In genomic region chr17:7064248-7064647, GRCh38 we compare ENCODE assay signal across 24 cellular contexts. TPM values are rescaled to one million over a fixed set of nuclear protein-coding genes. Genes with fewer than 3 reads are reported as not detected.
DNase-seq lines count a peak whose midpoint lies in the region; ATAC-seq and TF ChIP-seq lines count a peak whose summit lies in the region.
"Had no signal": no experiment of that assay in that cellular context is flagged by ENCODE, and none has a peak within 500 bp of the region (broad histone marks: within the 10 kb centered on the region; RNA-seq: fewer than 3 reads in every experiment).

No MANE protein-coding gene starts in this region.

- H3K27ac ChIP-seq in cingulate gyrus (ENCODE audit: low read depth, low read length) (peak overlapping the region; percentile 32), gastroesophageal sphincter (no peak overlapping the region)
- H3K27ac ChIP-seq: ovary, right lobe of liver, RWPE1 had no signal

- H3K36me3 ChIP-seq in gastroesophageal sphincter: no peaks in the 10 kb centered on the region
- H3K36me3 ChIP-seq: ovary, right lobe of liver had no signal

- TF ChIP-seq POLR2A in gastroesophageal sphincter (IDR thresholded peaks at IDR 0.05): no peak

- peak; percentile 18 for DNase-seq in CD1c-positive myeloid dendritic cell (ENCODE audit: extremely low spot score)
- peak; percentile 13 for DNase-seq in MV-4-11 (lab: John Stamatoyannopoulos, UW)
- peak; percentile 49 for DNase-seq in myocyte (ENCODE audit: low read depth)
- no peak for DNase-seq in OCI-M2 (lab: John Stamatoyannopoulos, UW; ENCODE audit: unreplicated experiment)
- DNase-seq: activated B cell treated with CpG ODN at 0.5 μM for 24 hours; activated CD4-positive, alpha-beta memory T cell treated with anti-CD3 and anti-CD28 coated beads, Interleukin-2, amount 10 ng/mL, durations not matched to agents 7 days and 5 days; activated gamma-delta T cell treated with Interleukin-2 at 50 U/mL for 16 hours; CD8-positive, alpha-beta memory T cell; DND-41; H9; hippocampal formation; KG1; naive B cell; NCI-H1048; NCI-H2081; NCI-H446 treated with DMSO at 0.1 percent for 48 hours; ovary had no signal

- H3K4me3 ChIP-seq in gastroesophageal sphincter: no peak overlapping the region
- H3K4me3 ChIP-seq: ovary, right lobe of liver had no signal

- TF ChIP-seq EP300 in gastroesophageal sphincter (IDR thresholded peaks at IDR 0.05): no peak

- no peak for TF ChIP-seq CTCF in gastroesophageal sphincter (IDR thresholded peaks at IDR 0.05)

- peaks cover 0 to 22% (median 0%) of the 10 kb centered on the region in 3 donors for H3K9me3 ChIP-seq in gastroesophageal sphincter
- H3K9me3 ChIP-seq: right lobe of liver had no signal

- no peaks in the 10 kb centered on the region for H3K4me1 ChIP-seq in gastroesophageal sphincter
- H3K4me1 ChIP-seq: right lobe of liver had no signal

- H3K27me3 ChIP-seq in gastroesophageal sphincter: peaks cover 50% of the 10 kb centered on the region
- H3K27me3 ChIP-seq: ovary, right lobe of liver had no signal

- ATAC-seq in GM18502 (IDR thresholded peaks at IDR 0.05; ENCODE audit: poor library complexity, unreplicated experiment) (no peak), gastroesophageal sphincter (no peak)
- ATAC-seq: right lobe of liver had no signal

- 38 to 58% methylated on average over 3 of the region's 4 CpGs for WGBS in gastroesophageal sphincter (ENCODE audit: low coverage in 1 of 2), 2 donors

RNA-seq across cellular contexts. Expression of gene CLEC10A, which starts 15.8 kb away (rescaled TPM):
- total RNA-seq in myocyte (not detected in 2 replicates), gastroesophageal sphincter (10 to 100 TPM in 2 of 4 donors, 1 to 10 TPM in 2; 3.8 to 25.6 (median 11.3) TPM)
- not detected for polyA plus RNA-seq in myocyte (2012)
- total RNA-seq: activated B cell treated with CpG ODN at 0.5 μM for 24 hours; activated CD4-positive, alpha-beta memory T cell treated with anti-CD3 and anti-CD28 coated beads, Interleukin-2, amount 10 ng/mL, durations not matched to agents 7 days and 5 days; H9; HT-29 had no signal
- polyA plus RNA-seq: CD8-positive, alpha-beta memory T cell had no signal

RNA-seq across cellular contexts. Expression of gene SLC16A11, which starts 20.4 kb away (rescaled TPM):
- total RNA-seq in myocyte (0.78 TPM in 1 of 2 replicates, not detected in the other), gastroesophageal sphincter (under 1 TPM in 3 of 4 donors, not detected in 1; 0.32 to 0.54 (median 0.39) TPM)
- 0.16 TPM for polyA plus RNA-seq in myocyte (2012)
- total RNA-seq: HT-29 had no signal

RNA-seq across cellular contexts. Expression of gene SLC16A13, which starts 28.4 kb away (rescaled TPM):
- total RNA-seq in myocyte: 0.10 and 0.75 TPM in 2 replicates
- polyA plus RNA-seq in myocyte (2012): 2.6 TPM
- under 1 TPM in 3 of 4 donors, not detected in 1; 0.58 to 0.81 (median 0.72) TPM for total RNA-seq in gastroesophageal sphincter

RNA-seq across cellular contexts. Expression of gene BCL6B, which starts 41.4 kb away (rescaled TPM):
- total RNA-seq in myocyte (not detected in 2 replicates), gastroesophageal sphincter (1 to 10 TPM in 3 of 4 donors, under 1 TPM in 1; 0.93 to 3.9 (median 3.3) TPM)
- not detected for polyA plus RNA-seq in myocyte (2012)
- total RNA-seq: HT-29 had no signal

RNA-seq across cellular contexts. Expression of gene ASGR2, which starts 50.4 kb away (rescaled TPM):
- total RNA-seq in myocyte (not detected in 2 replicates), gastroesophageal sphincter (1 to 10 TPM in 1 of 4 donors, under 1 TPM in 1, not detected in 2; 0.79 to 1.3 TPM)
- not detected for polyA plus RNA-seq in myocyte (2012)
- total RNA-seq: activated B cell treated with CpG ODN at 0.5 μM for 24 hours; activated CD4-positive, alpha-beta memory T cell treated with anti-CD3 and anti-CD28 coated beads, Interleukin-2, amount 10 ng/mL, durations not matched to agents 7 days and 5 days; CD8-positive, alpha-beta memory T cell; H9; HT-29; lung microvascular endothelial cell had no signal
- polyA plus RNA-seq: CD8-positive, alpha-beta memory T cell had no signal
